ENCODE assay signal across 25 cellular contexts in genomic region chr6:20175810-20176209, GRCh38. TPM values are rescaled to one million over a fixed set of nuclear protein-coding genes. Genes with fewer than 3 reads are reported as not detected.
DNase-seq lines count a peak whose midpoint lies in the region; ATAC-seq, FAIRE-seq and TF ChIP-seq lines count a peak whose summit lies in the region.
"Had no signal": no experiment of that assay in that cellular context is flagged by ENCODE, and none has a peak within 500 bp of the region (broad histone marks: within the 10 kb centered on the region; RNA-seq: fewer than 3 reads in every experiment).

No MANE protein-coding gene starts in this region.

- CTCF ChIA-PET in HepG2 (lab: Yijun Ruan, JAX; ENCODE audit: low intra/inter-chr PET ratio, low total read pairs) = no interaction called here

- no peak for TF ChIP-seq RAD21 in HepG2 (CRISPR knock-in tag; IDR thresholded peaks at IDR 0.05)

- H3K27ac ChIP-seq in HepG2 (ENCODE audit: extremely low read length, insufficient read depth, low read length) (no peak overlapping the region), right lobe of liver (no peak overlapping the region), small intestine (ENCODE audit: low read depth in 1 of 2, low read length in 1 of 2) (no peak overlapping the region), thyroid gland (no peak overlapping the region)
- H3K27ac ChIP-seq: A549 had no signal

- ATAC-seq in HepG2 (no peak), right lobe of liver (no peak), mucosa of descending colon (peak; percentile 59), HG02798 (IDR thresholded peaks at IDR 0.05; ENCODE audit: poor library complexity, unreplicated experiment) (no peak)
- ATAC-seq: A549, GM23338, HCT116 had no signal

- no peaks in the 10 kb centered on the region for H4K20me1 ChIP-seq in HepG2 (ENCODE audit: insufficient read depth, low read length)
- H4K20me1 ChIP-seq: BLaER1 treated with 17β-estradiol and CSF1 and Interleukin-3, amounts not matched to agents 10 nM and 100 nM had no signal

- peaks cover 38% of the 10 kb centered on the region for H3K36me3 Mint-ChIP-seq in activated T-helper 2 cell treated with anti-CD3 and anti-CD28 coated beads, Interferon-gamma antibody, Interleukin-2, Interleukin-4, amounts not matched to agents 10 μg/mL and 5 μg/mL and 100 μg/mL, durations not matched to agents 14 hours and 24 hours and 36 hours (ENCODE audit: low read depth)

- no peak for DNase-seq in HepG2 (ENCODE audit: low spot score)
- DNase-seq in right lobe of liver = no peak
- no peak for DNase-seq in mucosa of descending colon
- DNase-seq in small intestine = peak; percentile 42
- DNase-seq in thyroid gland = no peak
- no peak for DNase-seq in activated T-helper 2 cell treated with anti-CD3 and anti-CD28 coated beads, Interferon-gamma antibody, Interleukin-2, Interleukin-4, amounts not matched to agents 10 μg/mL and 5 μg/mL and 100 μg/mL, durations not matched to agents 14 hours and 24 hours and 36 hours (ENCODE audit: low spot score)
- DNase-seq: 8988T; ACHN; AML-193; BE2C; CD4-positive, alpha-beta T cell; CD8-positive, alpha-beta memory T cell; DMS 273 treated with DMSO at 0.1 percent for 48 hours; DMS79; GF-D8; H9 had no signal

- no peak overlapping the region for H3K4me3 Mint-ChIP-seq in activated T-helper 2 cell treated with anti-CD3 and anti-CD28 coated beads, Interferon-gamma antibody, Interleukin-2, Interleukin-4, amounts not matched to agents 10 μg/mL and 5 μg/mL and 100 μg/mL, durations not matched to agents 14 hours and 24 hours and 36 hours (ENCODE audit: low read depth)
- H3K4me3 Mint-ChIP-seq: CD14-positive monocyte; CD4-positive, alpha-beta T cell; GM23338; H9 had no signal

- TF ChIP-seq POLR2A in HepG2 (IDR thresholded peaks at IDR 0.05; ENCODE audit: insufficient read depth in 1 of 2, low read depth in 2 of 2, low read length in 2 of 2) (no peak), right lobe of liver (IDR thresholded peaks at IDR 0.05) (no peak), thyroid gland (IDR thresholded peaks at IDR 0.05) (no peak)

- intact Hi-C loops in HepG2 (cut with micrococcal nuclease; ENCODE audit: unreplicated experiment) = no loop called here
- intact Hi-C loops in right lobe of liver (cut with DNase I) = no loop called here
- intact Hi-C loops in mucosa of descending colon (cut with DNase I, micrococcal nuclease) = no loop called here
- intact Hi-C loops in thyroid gland (cut with DNase I) = no loop called here
- intact Hi-C loops in activated T-helper 2 cell treated with anti-CD3 and anti-CD28 coated beads, Interferon-gamma antibody, Interleukin-2, Interleukin-4, amounts not matched to agents 10 μg/mL and 5 μg/mL and 100 μg/mL, durations not matched to agents 14 hours and 24 hours and 36 hours (cut with micrococcal nuclease) = no loop called here

- no peak overlapping the region for H3K27ac Mint-ChIP-seq in activated T-helper 2 cell treated with anti-CD3 and anti-CD28 coated beads, Interferon-gamma antibody, Interleukin-2, Interleukin-4, amounts not matched to agents 10 μg/mL and 5 μg/mL and 100 μg/mL, durations not matched to agents 14 hours and 24 hours and 36 hours
- H3K27ac Mint-ChIP-seq: CD8-positive, alpha-beta memory T cell; GM23338; H9 had no signal

- POLR2A ChIA-PET in HepG2 (lab: Yijun Ruan, JAX) = no interaction called here

- TF ChIP-seq CTCF in HepG2 (CRISPR knock-in tag; IDR thresholded peaks at IDR 0.05) = no peak
- no peak for TF ChIP-seq CTCF in right lobe of liver (IDR thresholded peaks at IDR 0.05)
- TF ChIP-seq CTCF in mucosa of descending colon (IDR thresholded peaks at IDR 0.05) = no peak
- no peak for TF ChIP-seq CTCF in thyroid gland (IDR thresholded peaks at IDR 0.05)

- H3K4me1 ChIP-seq in HepG2 (ENCODE audit: insufficient read depth, low read length) (no peaks in the 10 kb centered on the region; the same call in 1 of the 2 replicates), right lobe of liver (no peaks in the 10 kb centered on the region), mucosa of descending colon (ENCODE audit: low read depth) (no peaks in the 10 kb centered on the region), small intestine (ENCODE audit: control insufficient read depth in 2 of 2, insufficient read depth in 1 of 2, low read depth in 1 of 2, low read length in 1 of 2) (peaks cover 3% of the 10 kb centered on the region in 2 donors), thyroid gland (peaks cover 0 to under 1% of the 10 kb centered on the region in 2 donors)
- H3K4me1 ChIP-seq: A549, BE2C had no signal

- no peak for FAIRE-seq in HepG2 (lab: Jason Lieb, UNC)
- no peak for FAIRE-seq in small intestine (lab: Jason Lieb, UNC)
- FAIRE-seq: A549, D721Med, GM12891, GM18507 had no signal

- no peak overlapping the region for H3K9ac ChIP-seq in HepG2 (ENCODE audit: insufficient read depth, low read depth, low read length)
- H3K9ac ChIP-seq: BLaER1 treated with 17β-estradiol and CSF1 and Interleukin-3, amounts not matched to agents 10 nM and 100 nM had no signal

- H3K36me3 ChIP-seq in HepG2 (replicated peaks in 1 of 2; ENCODE audit: control insufficient read depth in 1 of 2, insufficient read depth in 2 of 2, low read length in 2 of 2) (no peaks in the 10 kb centered on the region), right lobe of liver (no peaks in the 10 kb centered on the region), mucosa of descending colon (ENCODE audit: low read depth) (no peaks in the 10 kb centered on the region), small intestine (ENCODE audit: control insufficient read depth in 2 of 2, insufficient read depth in 2 of 2, low read length in 2 of 2) (no peaks in the 10 kb centered on the region), thyroid gland (no peaks in the 10 kb centered on the region)
- H3K36me3 ChIP-seq: BE2C had no signal

- TF ChIP-seq EP300 in HepG2 (IDR thresholded peaks at IDR 0.05; ENCODE audit: low read depth in 2 of 2, low read length in 2 of 2) (no peak), HepG2 (CRISPR knock-in tag; IDR thresholded peaks at IDR 0.05; ENCODE audit: borderline replicate concordance) (no peak)

- H2AFZ ChIP-seq in HepG2 (ENCODE audit: low read length) = no peak overlapping the region
- H2AFZ ChIP-seq: GM23338 had no signal

- H3K79me2 ChIP-seq in HepG2 (ENCODE audit: insufficient read depth, low read length) = no peaks in the 10 kb centered on the region

- H3K4me2 ChIP-seq in HepG2 (ENCODE audit: low read depth, low read length) = no peak overlapping the region
- H3K4me2 ChIP-seq: A549, GM23338 had no signal

- 8% methylated on average over 3 of the region's 3 CpGs for WGBS in HepG2 (ENCODE audit: low lambda C conversion rate)
- WGBS in right lobe of liver (ENCODE audit: insufficient coverage, low coverage, low lambda C conversion rate, missing lambda C conversion rate) = 78% methylated on average over 3 of the region's 3 CpGs
- 54 to 85% (median 81%) methylated on average over 3 of the region's 3 CpGs for WGBS in small intestine, 3 donors
- WGBS in thyroid gland, 2 donors = 98 to 99% methylated on average over 3 of the region's 3 CpGs

- H3K9me3 ChIP-seq in HepG2 (ENCODE audit: low read length) (no peaks in the 10 kb centered on the region), right lobe of liver (no peaks in the 10 kb centered on the region), mucosa of descending colon (no peaks in the 10 kb centered on the region), small intestine (ENCODE audit: control insufficient read depth, low read depth) (no peaks in the 10 kb centered on the region), thyroid gland (no peaks in the 10 kb centered on the region)
- H3K9me3 ChIP-seq: A549, BE2C had no signal

- no peaks in the 10 kb centered on the region for H3K9me3 Mint-ChIP-seq in activated T-helper 2 cell treated with anti-CD3 and anti-CD28 coated beads, Interferon-gamma antibody, Interleukin-2, Interleukin-4, amounts not matched to agents 10 μg/mL and 5 μg/mL and 100 μg/mL, durations not matched to agents 14 hours and 24 hours and 36 hours
- H3K9me3 Mint-ChIP-seq: CD8-positive, alpha-beta memory T cell; GM23338; H9 had no signal

- BruUV-seq in HepG2 (replicated peaks; lab: Mats Ljungman, UMichigan) = no TSS peak

- no peaks in the 10 kb centered on the region for H3K27me3 Mint-ChIP-seq in activated T-helper 2 cell treated with anti-CD3 and anti-CD28 coated beads, Interferon-gamma antibody, Interleukin-2, Interleukin-4, amounts not matched to agents 10 μg/mL and 5 μg/mL and 100 μg/mL, durations not matched to agents 14 hours and 24 hours and 36 hours (ENCODE audit: low read depth)
- H3K27me3 Mint-ChIP-seq: CD4-positive, alpha-beta T cell; CD8-positive, alpha-beta memory T cell had no signal

- no peaks in the 10 kb centered on the region; a peak in 1 of 5 replicates for H3K27me3 ChIP-seq in HepG2 (ENCODE audit: control insufficient read depth in 1 of 2, insufficient read depth in 2 of 2, low read length in 2 of 2)
- H3K27me3 ChIP-seq in right lobe of liver = no peaks in the 10 kb centered on the region
- no peaks in the 10 kb centered on the region for H3K27me3 ChIP-seq in small intestine (ENCODE audit: control insufficient read depth in 2 of 2, insufficient read depth in 2 of 2, low read length in 2 of 2)
- H3K27me3 ChIP-seq in thyroid gland = no peaks in the 10 kb centered on the region
- H3K27me3 ChIP-seq: BE2C; BLaER1 treated with 17β-estradiol and CSF1 and Interleukin-3, amounts not matched to agents 10 nM and 100 nM had no signal

- H3K4me3 ChIP-seq in HepG2 (replicated peaks in 1 of 3; ENCODE audit: insufficient read depth in 1 of 3, low read depth in 2 of 3, low read length in 3 of 3) (no peak overlapping the region), right lobe of liver (no peak overlapping the region), mucosa of descending colon (no peak overlapping the region), small intestine (ENCODE audit: low read depth in 1 of 2, low read length in 2 of 2) (no peak overlapping the region), thyroid gland (replicated peaks in 1 of 3) (no peak overlapping the region)
- H3K4me3 ChIP-seq: A549; BLaER1 treated with 17β-estradiol and CSF1 and Interleukin-3, amounts not matched to agents 10 nM and 100 nM; GM23338 had no signal

- peaks cover 42% of the 10 kb centered on the region for H3K4me1 Mint-ChIP-seq in activated T-helper 2 cell treated with anti-CD3 and anti-CD28 coated beads, Interferon-gamma antibody, Interleukin-2, Interleukin-4, amounts not matched to agents 10 μg/mL and 5 μg/mL and 100 μg/mL, durations not matched to agents 14 hours and 24 hours and 36 hours (ENCODE audit: low read depth)

- in situ Hi-C loops in HepG2 (cut with HindIII; ENCODE audit: extremely low pct_ligation_motif_present, low pct_unique_long_range_greater_than_20kb) = no loop called here

RNA-seq across cellular contexts. Expression of gene MBOAT1, which starts 36.5 kb away (rescaled TPM):
- total RNA-seq in HepG2 (2016; rRNA removed; fragmentation: Illumina TruSeq; extraction: Trizol) = not detected in 2 replicates
- not detected in 2 replicates for total RNA-seq in HepG2 (2016; cell fraction: cytosol; rRNA removed; fragmentation: Illumina TruSeq; extraction: Trizol; ENCODE audit: low read depth)
- 0.06 TPM in 1 of 2 replicates, not detected in the other for total RNA-seq in HepG2 (2016; cell fraction: insoluble cytoplasmic fraction; rRNA removed; fragmentation: Illumina TruSeq; extraction: Trizol)
- not detected in 2 replicates for total RNA-seq in HepG2 (2016; cell fraction: membrane; rRNA removed; fragmentation: Illumina TruSeq; extraction: Trizol)
- not detected in 2 replicates for total RNA-seq in HepG2 (2016; cell fraction: nucleus; rRNA removed; fragmentation: Illumina TruSeq; extraction: Trizol)
- polyA plus RNA-seq in HepG2 (2011; rRNA removed) = 0.04 TPM in 1 of 2 replicates, not detected in the other
- not detected in 2 replicates for polyA plus RNA-seq in HepG2 (2011; cell fraction: cytosol; rRNA removed)
- polyA plus RNA-seq in HepG2 (2011; cell fraction: nucleus; rRNA removed) = not detected in 2 replicates
- not detected in 2 replicates for polyA plus RNA-seq in HepG2 (2012)
- polyA plus RNA-seq in HepG2 (2016; cell fraction: cytosol; fragmentation: Illumina TruSeq; extraction: Trizol; ENCODE audit: low read depth) = not detected in 2 replicates
- not detected in 2 replicates for polyA plus RNA-seq in HepG2 (2016; cell fraction: insoluble cytoplasmic fraction; fragmentation: Illumina TruSeq; extraction: Trizol; ENCODE audit: low read depth)
- not detected in 2 replicates for polyA plus RNA-seq in HepG2 (2016; cell fraction: membrane; fragmentation: Illumina TruSeq; extraction: Trizol; ENCODE audit: low read depth)
- polyA plus RNA-seq in HepG2 (2016; cell fraction: nucleus; fragmentation: Illumina TruSeq; extraction: Trizol; ENCODE audit: insufficient read depth, low read depth) = not detected in 2 replicates
- 13.9 TPM in 1 of 2 replicates, not detected in the other for polyA minus RNA-seq in HepG2 (2011; rRNA and poly(A)+ RNA removed; ENCODE audit: low replicate concordance)
- polyA minus RNA-seq in HepG2 (2011; cell fraction: cytosol; rRNA and poly(A)+ RNA removed) = not detected in 2 replicates
- not detected in 2 replicates for polyA minus RNA-seq in HepG2 (2011; cell fraction: nucleus; rRNA and poly(A)+ RNA removed)
- 10 to 100 TPM in 1 of 6 experiments, 1 to 10 TPM in 5; 3.6 to 10.0 (median 5.9) TPM for total RNA-seq in right lobe of liver
- total RNA-seq in mucosa of descending colon = 10 to 100 TPM; 33.7 to 77.0 (median 54.4) TPM
- 10 to 100 TPM in 1 of 3 donors, 1 to 10 TPM in 2; 1.1 to 11.3 (median 2.5) TPM for polyA plus RNA-seq in small intestine
- total RNA-seq in thyroid gland = 10 to 100 TPM in 3 of 4 donors, 1 to 10 TPM in 1; 9.6 to 24.3 (median 12.6) TPM
- total RNA-seq in activated T-helper 2 cell treated with anti-CD3 and anti-CD28 coated beads, Interferon-gamma antibody, Interleukin-2, Interleukin-4, amounts not matched to agents 10 μg/mL and 5 μg/mL and 100 μg/mL, durations not matched to agents 14 hours and 24 hours and 36 hours = 32.8 and 33.8 TPM in 2 replicates
